ENCODE assay signal across 8 cellular contexts in the genomic region with DNA sequence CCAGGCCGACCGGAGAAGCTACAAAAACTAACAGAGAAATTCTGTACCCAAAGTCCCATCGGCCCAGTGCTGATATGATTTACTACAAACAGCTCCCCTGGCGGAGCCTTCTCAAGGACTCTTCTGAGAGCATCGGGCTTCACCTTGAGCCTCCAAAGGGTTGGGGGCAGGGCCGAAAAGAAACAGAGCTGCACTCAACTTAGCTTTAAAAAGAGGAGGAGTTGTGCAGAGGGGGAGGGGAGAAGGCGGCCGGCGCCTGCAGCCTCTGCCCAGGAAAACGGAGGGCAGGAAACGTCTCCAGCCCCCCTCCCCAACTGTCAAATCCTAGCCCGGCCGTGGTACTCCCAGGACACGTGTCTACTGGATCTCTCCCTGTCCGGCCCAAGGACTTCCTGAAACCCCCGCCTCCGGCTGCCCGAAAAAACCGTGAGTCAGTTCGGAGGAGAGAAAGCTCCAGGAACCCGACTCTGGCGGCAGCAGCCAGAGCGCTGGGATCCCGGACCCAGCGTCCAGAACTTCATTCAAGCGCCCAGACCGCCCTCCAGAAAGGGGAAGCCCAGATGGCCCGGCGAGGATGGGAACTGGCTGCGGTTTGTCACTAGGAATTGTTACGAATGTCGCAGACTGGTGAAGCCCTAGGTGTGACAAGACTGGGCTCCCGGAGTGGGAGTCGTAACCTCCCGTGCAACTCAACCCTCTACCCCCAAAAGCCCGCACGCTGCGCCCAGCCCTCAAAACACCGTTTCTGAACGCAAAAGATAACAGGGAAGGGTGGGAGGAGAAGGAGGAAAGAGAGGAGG. TPM values are rescaled to one million over a fixed set of nuclear protein-coding genes. Genes with fewer than 3 reads are reported as not detected.
DNase-seq lines count a peak whose midpoint lies in the region; ATAC-seq and TF ChIP-seq lines count a peak whose summit lies in the region.

No MANE protein-coding gene starts in this region.

- TF ChIP-seq CTCF in GM23338 (conservative IDR thresholded peaks at IDR 0.05; ENCODE audit: low read depth in 2 of 2) (peak; percentile 36 to 46), astrocyte of the spinal cord (IDR thresholded peaks at IDR 0.05; ENCODE audit: low read depth, low read length) (peak; percentile 56)

- H3K4me1 Mint-ChIP-seq in GM23338, result peaks cover 29% of the 10 kb centered on the region

- DNase-seq in ELF-1 (ENCODE audit: low read depth, low spot score) (peak; percentile 97), GM23338 (ENCODE audit: low spot score) (peak; percentile 96), NCI-H69 (lab: John Stamatoyannopoulos, UW) (peak; percentile 10), astrocyte of the spinal cord (ENCODE audit: low read depth, low spot score) (peak; percentile 90), hippocampal formation (lab: John Stamatoyannopoulos, UW) (peak; percentile 6 to 38), putamen (ENCODE audit: low spot score) (peak; percentile 60), superior temporal gyrus (ENCODE audit: extremely low spot score) (no peak), GF-D8 (lab: John Stamatoyannopoulos, UW) (no peak)

- peaks cover 20% of the 10 kb centered on the region for H3K4me1 ChIP-seq in GM23338 (ENCODE audit: insufficient read depth)

- no peaks in the 10 kb centered on the region for H3K27me3 ChIP-seq in GM23338 (ENCODE audit: insufficient read depth)

- in situ Hi-C loops in astrocyte of the spinal cord (cut with HindIII; ENCODE audit: low sequenced_read_pairs), result no loop called here

- H3K79me2 ChIP-seq in GM23338 (replicated peaks; ENCODE audit: insufficient read depth), result no peaks in the 10 kb centered on the region

- H3K9me2 ChIP-seq in GM23338 (ENCODE audit: insufficient read depth), result no peaks in the 10 kb centered on the region

- H4K20me1 ChIP-seq in GM23338 (replicated peaks; ENCODE audit: insufficient read depth), result no peaks in the 10 kb centered on the region

- H3K4me3 ChIP-seq in GM23338 (peak overlapping the region; percentile 86), astrocyte of the spinal cord (ENCODE audit: low read depth, low read length) (peak overlapping the region; percentile 73)

- peak; percentile 66 for ATAC-seq in GM23338

- peaks cover 5% of the 10 kb centered on the region for H3K27me3 Mint-ChIP-seq in GM23338 (ENCODE audit: insufficient read depth, low read depth, poor library complexity)

- peak overlapping the region; percentile 94 for H2AFZ ChIP-seq in GM23338

- H3K36me3 Mint-ChIP-seq in GM23338 (ENCODE audit: low read depth), result no peaks in the 10 kb centered on the region; the same call in 2 of the 3 replicates

- H3F3A ChIP-seq in GM23338 (replicated peaks; ENCODE audit: low read depth), result 0 out of 2 replicates have a peak, but pooled peaks cover 3% of the 10 kb centered on the region

- peak overlapping the region; percentile 57 for H3K27ac Mint-ChIP-seq in GM23338

- peak overlapping the region; percentile 85 for H3K4me3 Mint-ChIP-seq in GM23338

- H3K4me2 ChIP-seq in GM23338, result peak overlapping the region; percentile 80

- no peaks in the 10 kb centered on the region for H3K9me3 Mint-ChIP-seq in GM23338

- H3K36me3 ChIP-seq in GM23338 (ENCODE audit: insufficient read depth), result no peaks in the 10 kb centered on the region

- H3K27ac ChIP-seq in GM23338 (ENCODE audit: low read depth), result no peak overlapping the region

TF ChIP-seq in GM23338, 12 proteins besides CTCF, POLR2A, EP300 and RAD21:
- TF ChIP-seq ETS1 (IDR thresholded peaks at IDR 0.05) (peak; percentile 35; the same call in 1 of the 2 replicates), POLR2AphosphoS5 (IDR thresholded peaks at IDR 0.05; ENCODE audit: low read depth) (no peak)

RNA-seq across cellular contexts. Expression of gene ADAMTS3, which starts 1.0 kb away (rescaled TPM):
- total RNA-seq in GM23338 (2014; rRNA removed; shearing (Covaris generic)), result 3.2 and 3.7 TPM in 2 replicates
- 1.0 and 1.2 TPM in 2 replicates for polyA plus RNA-seq in GM23338 (2016; fragmentation: Nextera tagmentation; extraction: Ambion mirVana)

Comparison
In these comparisons a context has a peak if more than half of its experiments do, and no peak if none do; other contexts are left out.
1. DNase-seq: peak in ELF-1 (single experiment), GM23338 (single experiment), NCI-H69 (single experiment), astrocyte of the spinal cord (single experiment), hippocampal formation (2 of 2) and putamen (single experiment); none in superior temporal gyrus (single experiment) and GF-D8 (single experiment).